1 cellular context compared by ENCODE assay signal in genomic region chr4:73573794-73574528, GRCh38.
TF ChIP-seq lines count a peak whose summit lies in the region.

No MANE protein-coding gene starts in this region.

TF ChIP-seq in GM12878, 131 proteins besides CTCF, POLR2A, EP300 and RAD21 (continued from another document):
- peak; percentile 99 for TF ChIP-seq SMC3 (IDR thresholded peaks at IDR 0.05; ENCODE audit: borderline replicate concordance, low read length)
- no peak for TF ChIP-seq ZNF274 (IDR thresholded peaks at IDR 0.05; ENCODE audit: insufficient read depth, insufficient read length)
- TF ChIP-seq SMARCA5 (IDR thresholded peaks at IDR 0.05), result peak; percentile 26; the same call in 1 of the 2 replicates
- TF ChIP-seq RELB (IDR thresholded peaks at IDR 0.05; ENCODE audit: low read depth), result peak; percentile 54; the same call in 1 of the 2 replicates
